Comparison of ENCODE assay signal across 27 cellular contexts in genomic region chr1:203524152-203524551, GRCh38. TPM values are rescaled to one million over a fixed set of nuclear protein-coding genes. Genes with fewer than 3 reads are reported as not detected.
DNase-seq lines count a peak whose midpoint lies in the region; TF ChIP-seq lines count a peak whose summit lies in the region.
"Had no signal": no experiment of that assay in that cellular context is flagged by ENCODE, and none has a peak within 500 bp of the region (broad histone marks: within the 10 kb centered on the region; RNA-seq: fewer than 3 reads in every experiment).

No MANE protein-coding gene starts in this region.

- peaks cover 0 to 2% (median 0%) of the 10 kb centered on the region in 5 experiments for H3K9me3 Mint-ChIP-seq in brain
- H3K9me3 Mint-ChIP-seq: activated CD8-positive, alpha-beta T cell treated with anti-CD3 and anti-CD28 coated beads for 36 hours; H9; T-cell; type B pancreatic cell had no signal

- intact Hi-C loops in left ventricle myocardium inferior (cut with micrococcal nuclease) = no loop called here
- intact Hi-C loops in stomach (cut with DNase I; ENCODE audit: low total_unique reads) = no loop called here

- no peaks in the 10 kb centered on the region for H3K27me3 Mint-ChIP-seq in brain
- H3K27me3 Mint-ChIP-seq: activated CD8-positive, alpha-beta T cell treated with anti-CD3 and anti-CD28 coated beads for 36 hours; T-cell; type B pancreatic cell had no signal

- TF ChIP-seq POLR2A in stomach (IDR thresholded peaks at IDR 0.05) = no peak

- peak overlapping the region in 2 of 11 experiments; percentile 18 to 54; a peak in 3 of 22 replicates for H3K9ac ChIP-seq in BLaER1 treated with 17β-estradiol and CSF1 and Interleukin-3, amounts not matched to agents 10 nM and 100 nM

- WGBS in stomach, 5 donors = 56 to 86% (median 83%) methylated on average over 4 of the region's 4 CpGs

- no peaks in the 10 kb centered on the region for H3K27me3 ChIP-seq in BLaER1 treated with 17β-estradiol and CSF1 and Interleukin-3, amounts not matched to agents 10 nM and 100 nM
- H3K27me3 ChIP-seq in left ventricle myocardium inferior (ENCODE audit: low read depth) = no peaks in the 10 kb centered on the region
- no peaks in the 10 kb centered on the region for H3K27me3 ChIP-seq in stomach

- H3K36me3 ChIP-seq in BLaER1 treated with 17β-estradiol and CSF1 and Interleukin-3, amounts not matched to agents 10 nM and 100 nM = no peaks in the 10 kb centered on the region
- H3K36me3 ChIP-seq in left ventricle myocardium inferior (no peaks in the 10 kb centered on the region), stomach (no peaks in the 10 kb centered on the region)

- DNase-seq in left ventricle myocardium inferior = no peak
- DNase-seq in stomach = no peak
- DNase-seq in HUDEP-2 (lab: John Stamatoyannopoulos, UW; ENCODE audit: unreplicated experiment in 76 of 76) = no peak
- DNase-seq in inferior parietal cortex (ENCODE audit: extremely low spot score) = no peak
- no peak for DNase-seq in SKM-1 (lab: John Stamatoyannopoulos, UW; ENCODE audit: unreplicated experiment)
- DNase-seq in GM13977 (ENCODE audit: low spot score) = no peak
- DNase-seq: activated CD4-positive, CD25-positive, alpha-beta regulatory T cell treated with anti-CD3 and anti-CD28 coated beads, Interleukin-2, amount 50 U/mL, for 72 hours; activated CD8-positive, alpha-beta T cell treated with anti-CD3 and anti-CD28 coated beads for 36 hours; activated effector memory CD4-positive, alpha-beta T cell treated with anti-CD3 and anti-CD28 coated beads, Interleukin-2, amount 50 U/mL, for 16 hours; AML-193; DMS79; H9; kidney glomerular epithelial cell; NCI-H2171; NCI-H510A treated with DMSO at 0.1 percent for 48 hours; nucleus accumbens; retina; stimulated activated CD4-positive, alpha-beta T cell treated with anti-CD3 and anti-CD28 coated beads, Interleukin-12 subunit alpha, Interleukin-12 subunit beta, amount 100 ng/mL, for 4 hours; stimulated activated CD4-positive, alpha-beta T cell treated with anti-CD3 and anti-CD28 coated beads, Interleukin-4, amount 100 ng/mL, for 4 hours; stimulated activated naive CD4-positive, alpha-beta T cell; T-cell had no signal

- H3K9me3 ChIP-seq in BLaER1 treated with 17β-estradiol and CSF1 and Interleukin-3, amounts not matched to agents 10 nM and 100 nM (replicated peaks in 1 of 11) = no peaks in the 10 kb centered on the region
- H3K9me3 ChIP-seq in left ventricle myocardium inferior (replicated peaks) = no peaks in the 10 kb centered on the region
- H3K9me3 ChIP-seq in stomach = no peaks in the 10 kb centered on the region

- peak overlapping the region; percentile 8 to 76 (median 50); a peak in 18 of 22 replicates for H3K4me2 ChIP-seq in BLaER1 treated with 17β-estradiol and CSF1 and Interleukin-3, amounts not matched to agents 10 nM and 100 nM

- in situ Hi-C loops in GM13977 (cut with MboI; ENCODE audit: low pct_unique_long_range_greater_than_20kb, low sequenced_read_pairs, unreplicated experiment) = no loop called here

- peak overlapping the region in 4 of 5 experiments; percentile 10 to 59 (median 23) for H3K27ac Mint-ChIP-seq in brain
- H3K27ac Mint-ChIP-seq: activated CD8-positive, alpha-beta T cell treated with anti-CD3 and anti-CD28 coated beads for 36 hours; H9; T-cell; type B pancreatic cell had no signal

- H3K4me1 Mint-ChIP-seq in brain = peaks cover 92% of the 10 kb centered on the region
- H3K4me1 Mint-ChIP-seq: T-cell had no signal

- TF ChIP-seq CTCF in brain (conservative IDR thresholded peaks at IDR 0.05) = no peak
- TF ChIP-seq CTCF in left ventricle myocardium inferior (IDR thresholded peaks at IDR 0.05; ENCODE audit: borderline replicate concordance) = no peak
- no peak for TF ChIP-seq CTCF in stomach (IDR thresholded peaks at IDR 0.05)
- no peak for TF ChIP-seq CTCF in GM13977 (IDR thresholded peaks at IDR 0.05; ENCODE audit: extremely low read depth, insufficient read depth, missing control alignments)

- no peak overlapping the region for H3K4me3 ChIP-seq in BLaER1 treated with 17β-estradiol and CSF1 and Interleukin-3, amounts not matched to agents 10 nM and 100 nM
- H3K4me3 ChIP-seq in left ventricle myocardium inferior = no peak overlapping the region
- H3K4me3 ChIP-seq in stomach = no peak overlapping the region
- H3K4me3 ChIP-seq: coronary artery had no signal

- peaks cover 26 to 58% (median 33%) of the 10 kb centered on the region in 10 experiments for H3K4me1 ChIP-seq in BLaER1 treated with 17β-estradiol and CSF1 and Interleukin-3, amounts not matched to agents 10 nM and 100 nM
- peaks cover 40% of the 10 kb centered on the region for H3K4me1 ChIP-seq in left ventricle myocardium inferior
- H3K4me1 ChIP-seq in stomach = peaks cover 11 to 79% (median 36%) of the 10 kb centered on the region in 4 donors

- no peak for TF ChIP-seq EP300 in stomach (IDR thresholded peaks at IDR 0.05)

- H3K36me3 Mint-ChIP-seq in brain = no peaks in the 10 kb centered on the region
- H3K36me3 Mint-ChIP-seq: T-cell, type B pancreatic cell had no signal

- peak overlapping the region in 1 of 5 experiments; percentile 4 for H3K4me3 Mint-ChIP-seq in brain
- H3K4me3 Mint-ChIP-seq: activated CD8-positive, alpha-beta T cell treated with anti-CD3 and anti-CD28 coated beads for 36 hours; H9; T-cell; type B pancreatic cell had no signal

- H3K27ac ChIP-seq in BLaER1 treated with 17β-estradiol and CSF1 and Interleukin-3, amounts not matched to agents 10 nM and 100 nM = peak overlapping the region in 4 of 11 experiments; percentile 12 to 60 (median 44); a peak in 5 of 22 replicates
- H3K27ac ChIP-seq in left ventricle myocardium inferior (replicated peaks) (peak overlapping the region; percentile 43), stomach (peak overlapping the region in 4 of 5 donors; percentile 6 to 65 (median 34))

- no peaks in the 10 kb centered on the region; a peak in 1 of 22 replicates for H4K20me1 ChIP-seq in BLaER1 treated with 17β-estradiol and CSF1 and Interleukin-3, amounts not matched to agents 10 nM and 100 nM

RNA-seq across cellular contexts. Expression of gene OPTC, which starts 30.2 kb away (rescaled TPM):
- polyA plus RNA-seq in brain (ENCODE audit: insufficient read depth, low read depth, low replicate concordance) = not detected
- not detected for total RNA-seq in left ventricle myocardium inferior
- total RNA-seq in stomach = not detected
- polyA plus RNA-seq in stomach = not detected
- total RNA-seq: activated CD8-positive, alpha-beta T cell treated with anti-CD3 and anti-CD28 coated beads for 36 hours; lung microvascular endothelial cell; T-cell had no signal
- polyA plus RNA-seq: adipose tissue had no signal

RNA-seq across cellular contexts. Expression of gene PRELP, which starts 48.5 kb away (rescaled TPM):
- polyA plus RNA-seq in brain (ENCODE audit: insufficient read depth, low read depth, low replicate concordance) = 13.3 TPM
- total RNA-seq in left ventricle myocardium inferior = 22.5 TPM
- total RNA-seq in stomach = 10 to 100 TPM in 3 of 5 donors, 1 to 10 TPM in 2; 1.1 to 29.8 (median 10.7) TPM
- polyA plus RNA-seq in stomach = 10 to 100 TPM in 1 of 3 donors, 1 to 10 TPM in 2; 2.2 to 29.5 (median 3.2) TPM
- total RNA-seq: activated CD8-positive, alpha-beta T cell treated with anti-CD3 and anti-CD28 coated beads for 36 hours; lung microvascular endothelial cell had no signal
